8 cellular contexts compared by ENCODE assay signal in genomic region chr17:8138672-8139371, GRCh38. TPM values are rescaled to one million over a fixed set of nuclear protein-coding genes. Genes with fewer than 3 reads are reported as not detected.
DNase-seq lines count a peak whose midpoint lies in the region; ATAC-seq and TF ChIP-seq lines count a peak whose summit lies in the region.

No MANE protein-coding gene starts in this region.

- no peaks in the 10 kb centered on the region for H3K27me3 ChIP-seq in heart right ventricle

- H3K9me3 ChIP-seq in heart right ventricle: no peaks in the 10 kb centered on the region

- intact Hi-C loops in heart right ventricle (cut with DNase I): loop anchor here in 6 of 10 donors (1.0 to 5.0 kb wide), 7 partner anchors 12 to 158 kb away; partner anchors contain the start of gene SLC25A35 (in 1 of the 6)
- intact Hi-C loops in posterior vena cava (cut with DNase I): no loop called here

- H3K36me3 ChIP-seq in heart right ventricle: peaks cover 16 to 46% (median 44%) of the 10 kb centered on the region in 9 donors

- ATAC-seq in HG02763 (IDR thresholded peaks at IDR 0.05; ENCODE audit: unreplicated experiment): peak; percentile 87
- peak; percentile 91 to 97 (median 94) for ATAC-seq in heart right ventricle

- H3K27ac ChIP-seq in heart right ventricle: peak overlapping the region; percentile 30 to 84 (median 72)

- peak overlapping the region in 7 of 10 donors; percentile 6 to 40 (median 21) for H3K4me3 ChIP-seq in heart right ventricle

- TF ChIP-seq CTCF in GM12873 (IDR thresholded peaks at IDR 0.05; ENCODE audit: insufficient read depth, low read depth, low read length, missing control alignments) (peak; percentile 84), heart right ventricle (IDR thresholded peaks at IDR 0.05) (peak; percentile 84 to 94 (median 90))

- WGBS in heart right ventricle, 2 donors: 2% methylated on average over 46 of the region's 46 CpGs

- DNase-seq in NCI-H1417 treated with DMSO at 0.1 percent for 48 hours (lab: John Stamatoyannopoulos, UW) (peak; percentile 81), SW 1271 (lab: John Stamatoyannopoulos, UW) (peak; percentile 94 to 97), amniotic epithelial cell (ENCODE audit: low read depth) (peak; percentile 94), heart right ventricle (peak; percentile 95 to 96), posterior vena cava (ENCODE audit: low spot score) (peak; percentile 98), ureter (ENCODE audit: low spot score) (peak; percentile 99)

- H3K4me1 ChIP-seq in heart right ventricle: peaks cover 2 to 40% (median 28%) of the 10 kb centered on the region in 9 donors

RNA-seq across cellular contexts. Expression of gene PER1, which starts 13.4 kb away (rescaled TPM):
- 100 to 1,000 TPM in 6 of 10 donors, 10 to 100 TPM in 4; 37.4 to 154 (median 112) TPM for total RNA-seq in heart right ventricle
- polyA plus RNA-seq in heart right ventricle: 100 to 1,000 TPM; 112 to 135 TPM
- 100 to 1,000 TPM; 203 to 206 TPM for total RNA-seq in posterior vena cava
- 152 TPM for total RNA-seq in ureter

RNA-seq across cellular contexts. Expression of gene HES7, which starts 14.9 kb away (rescaled TPM):
- total RNA-seq in heart right ventricle (under 1 TPM in 5 of 10 donors, not detected in 5; 0.17 to 0.52 (median 0.38) TPM), posterior vena cava (under 1 TPM in 1 of 2 donors, not detected in 1; 0.67 TPM), ureter (not detected)
- polyA plus RNA-seq in heart right ventricle: 1 to 10 TPM in 1 of 2 donors, under 1 TPM in 1; 0.91 to 1.5 TPM

RNA-seq across cellular contexts. Expression of gene ALOXE3, which starts 20.5 kb away (rescaled TPM):
- total RNA-seq in heart right ventricle (not detected), posterior vena cava (not detected), ureter (0.44 TPM)
- polyA plus RNA-seq in heart right ventricle: under 1 TPM in 1 of 2 donors, not detected in 1; 0.09 TPM

RNA-seq across cellular contexts. Expression of gene VAMP2, which starts 23.9 kb away (rescaled TPM):
- 10 to 100 TPM; 46.8 to 67.8 (median 62.7) TPM for total RNA-seq in heart right ventricle
- 10 to 100 TPM; 49.0 to 54.3 TPM for polyA plus RNA-seq in heart right ventricle
- total RNA-seq in posterior vena cava: 10 to 100 TPM; 66.7 to 80.1 TPM
- total RNA-seq in ureter: 87.9 TPM

RNA-seq across cellular contexts. Expression of gene TMEM107, which starts 37.4 kb away (rescaled TPM):
- total RNA-seq in heart right ventricle: 10 to 100 TPM in 1 of 10 donors, 1 to 10 TPM in 9; 5.2 to 15.2 (median 7.3) TPM
- 1 to 10 TPM; 4.5 to 7.8 TPM for polyA plus RNA-seq in heart right ventricle
- total RNA-seq in posterior vena cava: 10 to 100 TPM; 12.9 to 16.4 TPM
- total RNA-seq in ureter: 17.1 TPM

Comparison
In these comparisons a context has a peak if more than half of its experiments do, and no peak if none do; other contexts are left out.
1. Peak in every context shown above with its lines: DNase-seq, ATAC-seq, H3K4me3 ChIP-seq and H3K27ac ChIP-seq.
2. intact Hi-C loops: an anchor here in heart right ventricle (1.0 to 5.0 kb wide); none called in posterior vena cava.